20 cellular contexts compared by ENCODE assay signal in genomic region chr3:124850212-124850611, GRCh38. TPM values are rescaled to one million over a fixed set of nuclear protein-coding genes. Genes with fewer than 3 reads are reported as not detected.
DNase-seq lines count a peak whose midpoint lies in the region; ATAC-seq and TF ChIP-seq lines count a peak whose summit lies in the region.
"Had no signal": no experiment of that assay in that cellular context is flagged by ENCODE, and none has a peak within 500 bp of the region (broad histone marks: within the 10 kb centered on the region; RNA-seq: fewer than 3 reads in every experiment).

No MANE protein-coding gene starts in this region.

- H2BK20ac ChIP-seq in H9 (ENCODE audit: low read depth, low read length, poor library complexity, severe bottlenecking): no peak overlapping the region

- no peak overlapping the region for H2BK5ac ChIP-seq in H9 (ENCODE audit: insufficient read length, low read length)

- peaks cover 16% of the 10 kb centered on the region in 2 experiments for H3K4me1 Mint-ChIP-seq in H9
- no peaks in the 10 kb centered on the region for H3K4me1 Mint-ChIP-seq in activated T-cell treated with anti-CD3 and anti-CD28 coated beads, Interleukin-2, amount 50 U/mL, for 24 hours (ENCODE audit: low read depth)
- H3K4me1 Mint-ChIP-seq: activated CD8-positive, alpha-beta memory T cell treated with anti-CD3 and anti-CD28 coated beads, Interleukin-2, amount 10 ng/mL, durations not matched to agents 7 days and 5 days; activated T-helper 17 cell treated with anti-CD3 and anti-CD28 coated beads, Interleukin-2, amount 50 U/mL, for 72 hours; stimulated activated naive CD8-positive, alpha-beta T cell treated with anti-CD3 and anti-CD28 coated beads, Interleukin-15, amount 100 ng/mL, for 72 hours had no signal

- H3K4me3 ChIP-seq in ascending aorta: no peak overlapping the region
- no peak overlapping the region for H3K4me3 ChIP-seq in lower lobe of right lung
- H3K4me3 ChIP-seq in smooth muscle cell: no peak overlapping the region
- H3K4me3 ChIP-seq in PC-9: no peak overlapping the region
- H3K4me3 ChIP-seq in WERI-Rb-1 (ENCODE audit: low read depth, low read length): no peak overlapping the region
- H3K4me3 ChIP-seq: heart left ventricle, left lung had no signal

- no peaks in the 10 kb centered on the region for H3K23me2 ChIP-seq in H9 (ENCODE audit: insufficient read length, low read depth, low read length, poor library complexity, severe bottlenecking)

- H2AK5ac ChIP-seq in H9 (ENCODE audit: insufficient read length, low read length): no peak overlapping the region

- H2BK12ac ChIP-seq in H9 (ENCODE audit: insufficient read length, low read depth, low read length): no peak overlapping the region

- POLR2A ChIA-PET in PC-9 (lab: Charles Lee; ENCODE audit: unreplicated experiment): no interaction called here

- H3K27me3 Mint-ChIP-seq in H9 (ENCODE audit: low read depth): no peaks in the 10 kb centered on the region
- H3K27me3 Mint-ChIP-seq in activated T-cell treated with anti-CD3 and anti-CD28 coated beads, Interleukin-2, amount 50 U/mL, for 24 hours: no peaks in the 10 kb centered on the region
- H3K27me3 Mint-ChIP-seq: stimulated activated naive CD8-positive, alpha-beta T cell treated with anti-CD3 and anti-CD28 coated beads, Interleukin-15, amount 100 ng/mL, for 72 hours had no signal

- TF ChIP-seq CTCF in H9 (conservative IDR thresholded peaks at IDR 0.05) (no peak), ascending aorta (IDR thresholded peaks at IDR 0.05) (no peak), lower lobe of right lung (IDR thresholded peaks at IDR 0.05) (no peak), smooth muscle cell (IDR thresholded peaks at IDR 0.05; ENCODE audit: borderline replicate concordance, insufficient read depth, poor library complexity, severe bottlenecking) (no peak), PC-9 (conservative IDR thresholded peaks at IDR 0.05) (no peak), WERI-Rb-1 (IDR thresholded peaks at IDR 0.05; ENCODE audit: low read depth, low read length) (no peak)

- H3T11ph ChIP-seq in H9 (ENCODE audit: low read length): no peak overlapping the region

- H3K9ac ChIP-seq in H9 (ENCODE audit: extremely low read depth, insufficient read length, low read length) (no peak overlapping the region), smooth muscle cell (ENCODE audit: low read depth) (peak overlapping the region; percentile 42)

- H3K9me3 ChIP-seq in H9 (ENCODE audit: control insufficient read depth, low read depth, low read length) (no peaks in the 10 kb centered on the region), ascending aorta (no peaks in the 10 kb centered on the region), lower lobe of right lung (no peaks in the 10 kb centered on the region), smooth muscle cell (replicated peaks; ENCODE audit: low read depth) (no peaks in the 10 kb centered on the region), PC-9 (ENCODE audit: insufficient read depth, low read depth) (no peaks in the 10 kb centered on the region), WERI-Rb-1 (ENCODE audit: severe bottlenecking) (no peaks in the 10 kb centered on the region)
- H3K9me3 ChIP-seq: heart left ventricle, left lung, neutrophil had no signal

- no peak overlapping the region for H4K5ac ChIP-seq in H9 (ENCODE audit: insufficient read length, low read depth, low read length)

- BruUV-seq in PC-9 (replicated peaks; lab: Mats Ljungman, UMichigan): no TSS peak

- no peak overlapping the region for H3K18ac ChIP-seq in H9 (ENCODE audit: insufficient read length, low read depth, low read length)

- CTCF ChIA-PET in PC-9 (lab: Charles Lee): no interaction called here

- H3K4me1 ChIP-seq in H9 (ENCODE audit: insufficient read depth, low read length): no peaks in the 10 kb centered on the region; the same call in 1 of the 2 replicates
- peaks cover 10 to 57% of the 10 kb centered on the region in 2 donors for H3K4me1 ChIP-seq in ascending aorta
- H3K4me1 ChIP-seq in lower lobe of right lung: peaks cover 19% of the 10 kb centered on the region
- H3K4me1 ChIP-seq in smooth muscle cell (ENCODE audit: low read depth): peaks cover 13% of the 10 kb centered on the region
- peaks cover 18% of the 10 kb centered on the region for H3K4me1 ChIP-seq in PC-9 (replicated peaks; ENCODE audit: insufficient read depth)

- H3K36me3 ChIP-seq in ascending aorta (peaks cover 5 to 24% of the 10 kb centered on the region in 2 donors), lower lobe of right lung (peaks cover 13% of the 10 kb centered on the region), smooth muscle cell (ENCODE audit: low read depth) (peaks cover 8% of the 10 kb centered on the region), PC-9 (ENCODE audit: low read depth) (peaks cover 21% of the 10 kb centered on the region), WERI-Rb-1 (no peaks in the 10 kb centered on the region)
- H3K36me3 ChIP-seq: left lung, neutrophil had no signal

- no peak overlapping the region for H3K14ac ChIP-seq in H9 (ENCODE audit: insufficient read depth, low read length)

- intact Hi-C loops in ascending aorta (cut with DNase I): no loop called here
- intact Hi-C loops in lower lobe of right lung (cut with DNase I): no loop called here
- intact Hi-C loops in left colon (cut with DNase I, micrococcal nuclease): no loop called here
- intact Hi-C loops in PC-9 (cut with micrococcal nuclease; ENCODE audit: unreplicated experiment): no loop called here

- H4K20me1 ChIP-seq in H9 (ENCODE audit: control insufficient read depth, insufficient read depth, insufficient read length) (no peaks in the 10 kb centered on the region), smooth muscle cell (ENCODE audit: low read depth) (no peaks in the 10 kb centered on the region), PC-9 (ENCODE audit: insufficient read depth) (no peaks in the 10 kb centered on the region)

- H3K27me3 ChIP-seq in H9 (ENCODE audit: insufficient read depth, low read length) (no peaks in the 10 kb centered on the region), ascending aorta (no peaks in the 10 kb centered on the region), lower lobe of right lung (ENCODE audit: low read depth) (no peaks in the 10 kb centered on the region), smooth muscle cell (ENCODE audit: low read depth) (no peaks in the 10 kb centered on the region), PC-9 (ENCODE audit: insufficient read depth, low read depth) (no peaks in the 10 kb centered on the region), WERI-Rb-1 (ENCODE audit: insufficient read depth, low read depth, severe bottlenecking) (no peaks in the 10 kb centered on the region)
- H3K27me3 ChIP-seq: heart left ventricle, left lung, neutrophil had no signal

- no peak overlapping the region for H3K23ac ChIP-seq in H9 (ENCODE audit: insufficient read length, low read depth, low read length)

- H2AFZ ChIP-seq in H9 (ENCODE audit: low read length): no peak overlapping the region
- no peak overlapping the region for H2AFZ ChIP-seq in smooth muscle cell (ENCODE audit: low read depth)
- no peak overlapping the region for H2AFZ ChIP-seq in PC-9

- H4K91ac ChIP-seq in H9 (ENCODE audit: insufficient read length, low read depth, low read length): no peak overlapping the region

- no peak overlapping the region for H4K8ac ChIP-seq in H9 (replicated peaks; ENCODE audit: insufficient read length, low read depth, low read length)

- peak overlapping the region in 2 of 3 experiments; percentile 41 to 76; a peak in 4 of 7 replicates for H3K27ac Mint-ChIP-seq in H9
- no peak overlapping the region for H3K27ac Mint-ChIP-seq in activated T-cell treated with anti-CD3 and anti-CD28 coated beads, Interleukin-2, amount 50 U/mL, for 24 hours
- H3K27ac Mint-ChIP-seq: activated CD8-positive, alpha-beta memory T cell treated with anti-CD3 and anti-CD28 coated beads, Interleukin-2, amount 10 ng/mL, durations not matched to agents 7 days and 5 days; activated naive CD8-positive, alpha-beta T cell; activated T-helper 17 cell treated with anti-CD3 and anti-CD28 coated beads, Interleukin-2, amount 50 U/mL, for 72 hours; dendritic cell treated with granulocyte-macrophage colony-stimulating factor and Interleukin-4, amounts not matched to agents 40 ng/mL and 50 ng/mL, for 4 days; stimulated activated naive CD8-positive, alpha-beta T cell treated with anti-CD3 and anti-CD28 coated beads, Interleukin-15, amount 100 ng/mL, for 72 hours had no signal

- H3K9me3 Mint-ChIP-seq in H9: no peaks in the 10 kb centered on the region
- H3K9me3 Mint-ChIP-seq in activated T-cell treated with anti-CD3 and anti-CD28 coated beads, Interleukin-2, amount 50 U/mL, for 24 hours: no peaks in the 10 kb centered on the region
- H3K9me3 Mint-ChIP-seq: activated T-helper 17 cell treated with anti-CD3 and anti-CD28 coated beads, Interleukin-2, amount 50 U/mL, for 72 hours; dendritic cell treated with granulocyte-macrophage colony-stimulating factor and Interleukin-4, amounts not matched to agents 40 ng/mL and 50 ng/mL, for 4 days; stimulated activated naive CD8-positive, alpha-beta T cell treated with anti-CD3 and anti-CD28 coated beads, Interleukin-15, amount 100 ng/mL, for 72 hours had no signal

- H3K4me2 ChIP-seq in H9 (ENCODE audit: insufficient read depth, insufficient read length, low read length): no peak overlapping the region
- peak overlapping the region; percentile 11 for H3K4me2 ChIP-seq in smooth muscle cell
- H3K4me2 ChIP-seq in PC-9: no peak overlapping the region

- peaks cover 3% of the 10 kb centered on the region for H3K79me1 ChIP-seq in H9 (ENCODE audit: insufficient read depth, low read depth, low read length, poor library complexity, severe bottlenecking)

- H3K36me3 Mint-ChIP-seq in H9 (ENCODE audit: insufficient read depth in 1 of 3, low read depth in 3 of 3): peaks cover 14 to 45% (median 31%) of the 10 kb centered on the region in 3 experiments; a peak in 6 of 7 replicates
- no peaks in the 10 kb centered on the region for H3K36me3 Mint-ChIP-seq in activated T-cell treated with anti-CD3 and anti-CD28 coated beads, Interleukin-2, amount 50 U/mL, for 24 hours (ENCODE audit: low read depth)
- H3K36me3 Mint-ChIP-seq: activated CD8-positive, alpha-beta memory T cell treated with anti-CD3 and anti-CD28 coated beads, Interleukin-2, amount 10 ng/mL, durations not matched to agents 7 days and 5 days; activated naive CD8-positive, alpha-beta T cell; CD14-positive monocyte had no signal

- DNase-seq in H9 (no peak), ascending aorta (ENCODE audit: low spot score in 2 of 2) (peak in 1 of 2 donors; percentile 55), lower lobe of right lung (no peak), smooth muscle cell (lab: John Stamatoyannopoulos, UW; ENCODE audit: unreplicated experiment) (no peak), left colon (no peak), PC-9 (no peak), WERI-Rb-1 (no peak)
- DNase-seq in activated T-cell treated with anti-CD3 and anti-CD28 coated beads, Interleukin-2, amount 50 U/mL, for 24 hours: no peak
- DNase-seq: activated CD8-positive, alpha-beta memory T cell treated with anti-CD3 and anti-CD28 coated beads, Interleukin-2, amount 10 ng/mL, durations not matched to agents 7 days and 5 days; left lung; NCI-H187; SHP77; stimulated activated CD4-positive, alpha-beta T cell treated with anti-CD3 and anti-CD28 coated beads, Interleukin-4, amount 100 ng/mL, for 24 hours; stimulated activated naive CD8-positive, alpha-beta T cell treated with anti-CD3 and anti-CD28 coated beads, Interleukin-15, amount 100 ng/mL, for 72 hours had no signal

- H3K79me2 ChIP-seq in H9 (ENCODE audit: insufficient read depth, low read length) (peaks cover 3% of the 10 kb centered on the region; the same call in 1 of the 2 replicates), smooth muscle cell (ENCODE audit: low read depth) (peaks cover 23% of the 10 kb centered on the region), PC-9 (ENCODE audit: low read depth) (peaks cover 11% of the 10 kb centered on the region)

- H3K56ac ChIP-seq in H9 (ENCODE audit: insufficient read length, low read depth, low read length): no peak overlapping the region

- H3F3A ChIP-seq in smooth muscle cell (ENCODE audit: low read depth): peaks cover 23% of the 10 kb centered on the region
- peaks cover 24% of the 10 kb centered on the region for H3F3A ChIP-seq in PC-9 (ENCODE audit: insufficient read depth, low read depth)

- H3K27ac ChIP-seq in H9 (ENCODE audit: insufficient read length, low read depth, low read length) (no peak overlapping the region), ascending aorta (peak overlapping the region; percentile 82 to 86), lower lobe of right lung (peak overlapping the region; percentile 0), smooth muscle cell (ENCODE audit: low read depth) (peak overlapping the region; percentile 94), PC-9 (no peak overlapping the region), WERI-Rb-1 (no peak overlapping the region)
- H3K27ac ChIP-seq: neutrophil had no signal

- H3K9me2 ChIP-seq in PC-9 (ENCODE audit: insufficient read depth): no peaks in the 10 kb centered on the region

- no peak overlapping the region for H2BK15ac ChIP-seq in H9 (ENCODE audit: low read depth, low read length)

- ATAC-seq in lower lobe of right lung (no peak), left colon (no peak)
- ATAC-seq: activated CD8-positive, alpha-beta memory T cell treated with anti-CD3 and anti-CD28 coated beads, Interleukin-2, amount 10 ng/mL, durations not matched to agents 7 days and 5 days; activated T-helper 17 cell treated with anti-CD3 and anti-CD28 coated beads, Interleukin-2, amount 50 U/mL, for 72 hours; stimulated activated naive CD8-positive, alpha-beta T cell treated with anti-CD3 and anti-CD28 coated beads, Interleukin-15, amount 100 ng/mL, for 72 hours had no signal

- no peak overlapping the region for H3K4me3 Mint-ChIP-seq in H9
- no peak overlapping the region for H3K4me3 Mint-ChIP-seq in activated T-cell treated with anti-CD3 and anti-CD28 coated beads, Interleukin-2, amount 50 U/mL, for 24 hours
- H3K4me3 Mint-ChIP-seq: activated CD8-positive, alpha-beta memory T cell treated with anti-CD3 and anti-CD28 coated beads, Interleukin-2, amount 10 ng/mL, durations not matched to agents 7 days and 5 days; activated naive CD8-positive, alpha-beta T cell; activated T-helper 17 cell treated with anti-CD3 and anti-CD28 coated beads, Interleukin-2, amount 50 U/mL, for 72 hours; CD14-positive monocyte; dendritic cell treated with granulocyte-macrophage colony-stimulating factor and Interleukin-4, amounts not matched to agents 40 ng/mL and 50 ng/mL, for 4 days; stimulated activated naive CD8-positive, alpha-beta T cell treated with anti-CD3 and anti-CD28 coated beads, Interleukin-15, amount 100 ng/mL, for 72 hours had no signal

- no peak overlapping the region for H3K4ac ChIP-seq in H9 (ENCODE audit: low read depth, low read length)

- no CpG with 5 or more reads among the region's 6 CpGs for WGBS in H9 (ENCODE audit: extremely low coverage, insufficient read length, low lambda C conversion rate)
- 46% methylated on average over 6 of the region's 6 CpGs for WGBS in smooth muscle cell (ENCODE audit: low lambda C conversion rate)

- H2BK120ac ChIP-seq in H9 (ENCODE audit: low read depth, low read length, poor library complexity, severe bottlenecking): no peak overlapping the region

RNA-seq across cellular contexts. Expression of gene ITGB5, which starts 37.0 kb away (rescaled TPM):
- total RNA-seq in H9 (2021) (146 and 148 TPM in 2 replicates), ascending aorta (595 TPM), lower lobe of right lung (93.1 TPM), smooth muscle cell (332 and 343 TPM in 2 replicates), left colon (100 to 1,000 TPM in 1 of 2 donors, 10 to 100 TPM in 1; 93.0 to 103 TPM), PC-9 (2021) (226 and 287 TPM in 2 replicates)
- 276 and 403 TPM in 2 replicates for polyA plus RNA-seq in smooth muscle cell

Comparison
In these comparisons a context has a peak if more than half of its experiments do, and no peak if none do; other contexts are left out.
1. H3K27ac ChIP-seq: peak in ascending aorta (2 of 2), lower lobe of right lung (single experiment) and smooth muscle cell (single experiment); none in H9 (single experiment), PC-9 (single experiment) and WERI-Rb-1 (single experiment).